ENCODE assay signal across 9 cellular contexts in the genomic region with DNA sequence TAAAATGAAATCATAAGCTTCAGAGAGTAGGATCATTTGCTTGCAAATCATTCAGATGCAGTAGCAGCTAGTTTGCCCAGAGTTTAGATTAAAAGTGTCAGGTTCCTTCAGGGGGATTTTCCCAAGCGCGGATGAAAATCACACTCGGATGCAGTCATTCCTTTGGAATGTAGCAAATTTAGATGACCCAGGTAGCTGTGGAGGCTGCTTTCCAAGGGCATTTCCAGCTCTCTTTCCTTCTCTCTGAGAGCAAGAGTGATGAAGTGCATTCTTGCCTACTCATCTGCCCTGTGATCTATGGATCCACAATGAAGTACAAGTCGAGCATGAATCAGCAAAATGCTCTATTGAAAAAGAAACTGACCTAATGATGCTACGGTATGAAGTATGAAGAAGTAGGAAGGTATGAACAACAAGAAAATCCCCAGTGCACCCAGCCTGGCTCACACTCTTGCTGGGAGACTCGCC.
A peak's percentile ranks its signal among the peaks of the same experiment; 100 is the strongest.
DNase-seq lines count a peak whose midpoint lies in the region; ATAC-seq, FAIRE-seq and TF ChIP-seq lines count a peak whose summit lies in the region.
"Had no signal": no experiment of that assay in that cellular context is flagged by ENCODE, and none has a peak within 500 bp of the region (broad histone marks: within the 10 kb centered on the region; RNA-seq: fewer than 3 reads in every experiment).

No MANE protein-coding gene starts in this region.

- no peak overlapping the region for H3K4me2 ChIP-seq in HepG2 (ENCODE audit: low read depth, low read length)

- no peak overlapping the region for H3K27ac ChIP-seq in HepG2 (ENCODE audit: extremely low read length, insufficient read depth, low read length)

- in situ Hi-C loops in T47D (cut with HindIII; ENCODE audit: low pct_unique_long_range_greater_than_20kb, low sequenced_read_pairs) (no loop called here), HepG2 (cut with HindIII; ENCODE audit: extremely low pct_ligation_motif_present, low pct_unique_long_range_greater_than_20kb) (no loop called here)

- H3K9ac ChIP-seq in HepG2 (ENCODE audit: insufficient read depth, low read depth, low read length): no peak overlapping the region

- POLR2A ChIA-PET in HepG2 (lab: Yijun Ruan, JAX): no interaction called here

- TF ChIP-seq CTCF in HepG2 (CRISPR knock-in tag; IDR thresholded peaks at IDR 0.05): no peak

- DNase-seq in AG08396 (ENCODE audit: low spot score) (peak; percentile 55), HuH-7 (ENCODE audit: low spot score) (peak; percentile 1), T47D (ENCODE audit: low read depth in 1 of 2, low spot score in 1 of 2) (peak; percentile 25 to 78), HepG2 (ENCODE audit: low spot score) (peak; percentile 3), NCI-H1105 treated with DMSO at 0.1 percent for 48 hours (lab: John Stamatoyannopoulos, UW) (no peak)
- no peak for DNase-seq in stimulated activated CD4-positive, alpha-beta T cell treated with anti-CD3 and anti-CD28 coated beads, Interleukin-4, amount 100 ng/mL, for 1 hour
- no peak for DNase-seq in stimulated activated CD4-positive, alpha-beta T cell treated with anti-CD3 and anti-CD28 coated beads, Interleukin-1b, Interleukin-23, amount 100 ng/mL, for 48 hours

- H2AFZ ChIP-seq in HepG2 (ENCODE audit: low read length): no peak overlapping the region

- no peaks in the 10 kb centered on the region for H3K4me1 ChIP-seq in HepG2 (ENCODE audit: insufficient read depth, low read length)

- H3K79me2 ChIP-seq in HepG2 (ENCODE audit: insufficient read depth, low read length): no peaks in the 10 kb centered on the region

- no TSS peak for BruUV-seq in HepG2 (replicated peaks; lab: Mats Ljungman, UMichigan)

- CTCF ChIA-PET in HepG2 (lab: Yijun Ruan, JAX; ENCODE audit: low intra/inter-chr PET ratio, low total read pairs): no interaction called here

- no peak overlapping the region for H3K4me3 ChIP-seq in HepG2 (replicated peaks in 1 of 3; ENCODE audit: insufficient read depth in 1 of 3, low read depth in 2 of 3, low read length in 3 of 3)

- H3K36me3 ChIP-seq in HepG2 (replicated peaks in 1 of 2; ENCODE audit: control insufficient read depth in 1 of 2, insufficient read depth in 2 of 2, low read length in 2 of 2): no peaks in the 10 kb centered on the region

- 17% methylated on average over 6 of the region's 6 CpGs for WGBS in HepG2 (ENCODE audit: low lambda C conversion rate)

- TF ChIP-seq RAD21 in HepG2 (CRISPR knock-in tag; IDR thresholded peaks at IDR 0.05): no peak

- no peak for TF ChIP-seq POLR2A in HepG2 (IDR thresholded peaks at IDR 0.05; ENCODE audit: insufficient read depth in 1 of 2, low read depth in 2 of 2, low read length in 2 of 2)

- TF ChIP-seq EP300 in HepG2 (IDR thresholded peaks at IDR 0.05; ENCODE audit: low read depth in 2 of 2, low read length in 2 of 2): no peak
- TF ChIP-seq EP300 in HepG2 (CRISPR knock-in tag; IDR thresholded peaks at IDR 0.05; ENCODE audit: borderline replicate concordance): no peak

- no peaks in the 10 kb centered on the region for H3K27me3 ChIP-seq in HepG2 (ENCODE audit: control insufficient read depth in 1 of 2, insufficient read depth in 2 of 2, low read length in 2 of 2)

- ATAC-seq in HepG2 (no peak), GM21786 (IDR thresholded peaks at IDR 0.05; ENCODE audit: unreplicated experiment) (no peak)

- intact Hi-C loops in HepG2 (cut with micrococcal nuclease; ENCODE audit: unreplicated experiment): no loop called here

- no peak for FAIRE-seq in HepG2 (lab: Jason Lieb, UNC)
- FAIRE-seq: TTC549 had no signal

- no peaks in the 10 kb centered on the region for H3K9me3 ChIP-seq in HepG2 (ENCODE audit: low read length)

- no peaks in the 10 kb centered on the region for H4K20me1 ChIP-seq in HepG2 (ENCODE audit: insufficient read depth, low read length)

TF ChIP-seq in HepG2, 621 proteins besides CTCF, POLR2A, EP300 and RAD21:
- TF ChIP-seq, protein P1, sequence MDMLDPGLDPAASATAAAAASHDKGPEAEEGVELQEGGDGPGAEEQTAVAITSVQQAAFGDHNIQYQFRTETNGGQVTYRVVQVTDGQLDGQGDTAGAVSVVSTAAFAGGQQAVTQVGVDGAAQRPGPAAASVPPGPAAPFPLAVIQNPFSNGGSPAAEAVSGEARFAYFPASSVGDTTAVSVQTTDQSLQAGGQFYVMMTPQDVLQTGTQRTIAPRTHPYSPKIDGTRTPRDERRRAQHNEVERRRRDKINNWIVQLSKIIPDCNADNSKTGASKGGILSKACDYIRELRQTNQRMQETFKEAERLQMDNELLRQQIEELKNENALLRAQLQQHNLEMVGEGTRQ (IDR thresholded peaks at IDR 0.05; ENCODE audit: low read depth, low read length): no peak
- TF ChIP-seq, protein P1 (CRISPR knock-in tag; IDR thresholded peaks at IDR 0.05; ENCODE audit: borderline replicate concordance): no peak
- TF ChIP-seq MAFK (conservative IDR thresholded peaks at IDR 0.05 in 1 of 2, IDR thresholded peaks at IDR 0.05 in 1 of 2; ENCODE audit: low read length in 2 of 2): peak; percentile 41 to 58; a peak in 3 of 4 replicates
- TF ChIP-seq GATAD1 (CRISPR knock-in tag; IDR thresholded peaks at IDR 0.05): no peak
- TF ChIP-seq MAFF (IDR thresholded peaks at IDR 0.05; ENCODE audit: low read depth, low read length): peak; percentile 57
- peak; percentile 66; the same call in 1 of the 2 replicates for TF ChIP-seq NFE2L2 (IDR thresholded peaks at IDR 0.05; ENCODE audit: low read length)

Comparison
In these comparisons a context has a peak if more than half of its experiments do, and no peak if none do; other contexts are left out.
1. DNase-seq: peak in AG08396 (single experiment), HuH-7 (single experiment), T47D (2 of 2) and HepG2 (single experiment); none in stimulated activated CD4-positive, alpha-beta T cell treated with anti-CD3 and anti-CD28 coated beads, Interleukin-4, amount 100 ng/mL, for 1 hour (single experiment), stimulated activated CD4-positive, alpha-beta T cell treated with anti-CD3 and anti-CD28 coated beads, Interleukin-1b, Interleukin-23, amount 100 ng/mL, for 48 hours (single experiment) and NCI-H1105 treated with DMSO at 0.1 percent for 48 hours (single experiment).